ENCODE assay signal across 8 cellular contexts in the genomic region with DNA sequence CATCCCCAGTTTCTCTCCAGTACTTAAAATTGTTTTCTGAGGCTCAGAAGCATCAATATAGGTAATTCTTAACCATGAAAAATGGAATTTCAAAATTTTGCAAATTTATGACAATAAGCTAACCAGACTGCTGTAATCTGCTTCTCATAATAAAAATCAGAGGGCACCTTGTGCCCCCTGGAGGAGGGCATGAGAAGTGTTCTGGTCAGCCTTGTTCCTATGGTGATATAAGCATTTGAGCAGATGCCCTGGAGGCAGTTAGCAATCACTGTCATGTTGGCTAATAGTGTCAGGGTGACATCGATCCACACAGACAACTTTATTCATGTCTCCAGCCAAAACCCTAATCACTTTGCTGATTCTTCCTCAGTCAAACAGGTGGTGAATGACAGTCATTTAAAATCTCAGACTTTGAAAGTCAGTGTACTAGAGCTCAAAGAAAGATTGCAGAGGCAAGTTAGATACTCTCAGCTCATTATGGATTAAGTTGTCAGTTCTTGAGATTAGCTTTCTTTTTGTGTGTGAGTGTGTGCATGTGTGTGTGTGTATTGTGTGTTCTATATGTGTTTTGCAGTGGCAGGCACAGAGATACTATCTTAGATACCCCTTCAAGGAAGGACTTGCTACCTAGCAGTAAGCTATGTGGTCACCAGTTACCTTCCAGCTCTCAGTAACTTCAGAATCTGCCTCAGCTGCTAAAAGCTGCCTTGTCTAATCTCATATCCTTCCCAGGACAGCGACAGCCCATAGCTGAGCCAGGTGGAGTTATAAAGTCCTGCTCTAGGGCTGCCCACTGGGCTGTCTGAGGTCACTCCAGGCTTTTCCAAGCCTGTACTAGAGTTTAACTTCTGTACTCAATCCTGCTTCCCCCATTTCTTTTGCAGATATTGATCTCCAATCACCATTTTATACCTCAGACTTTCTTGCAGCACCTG.
A peak's percentile ranks its signal among the peaks of the same experiment; 100 is the strongest.
DNase-seq lines count a peak whose midpoint lies in the region; ATAC-seq and TF ChIP-seq lines count a peak whose summit lies in the region.

No MANE protein-coding gene starts in this region.

- H3K36me3 ChIP-seq in RWPE2 (ENCODE audit: low read depth): no peaks in the 10 kb centered on the region

- CTCF ChIA-PET in T-cell (lab: Charles Lee): no interaction called here

- no peak overlapping the region for H3K27ac ChIP-seq in RWPE2 (ENCODE audit: poor library complexity, severe bottlenecking)

- H3K27ac Mint-ChIP-seq in T-cell: no peak overlapping the region

- no peak overlapping the region for H3K4me3 Mint-ChIP-seq in T-cell

- no peaks in the 10 kb centered on the region for H3K4me1 ChIP-seq in RWPE2 (ENCODE audit: insufficient read depth, poor library complexity, severe bottlenecking)

- no peaks in the 10 kb centered on the region for H3K27me3 Mint-ChIP-seq in T-cell

- POLR2A ChIA-PET in T-cell (lab: Charles Lee): interaction anchor here in 1 of 2 donors (0.5 kb wide), 1 partner anchor 1174 kb away, joined by 4 read pairs; no protein-coding TSS in a partner anchor

- DNase-seq in DMS153 treated with DMSO at 0.1 percent for 48 hours (lab: John Stamatoyannopoulos, UW; ENCODE audit: unreplicated experiment) (peak; percentile 44), HK-2 (ENCODE audit: unreplicated experiment) (peak; percentile 34), RWPE2 (ENCODE audit: low spot score) (no peak), kidney glomerular epithelial cell (lab: John Stamatoyannopoulos, UW) (peak; percentile 5), DMS79 treated with DMSO at 0.1 percent for 48 hours (lab: John Stamatoyannopoulos, UW) (no peak), T-cell (no peak)

- H3K27me3 ChIP-seq in RWPE2 (ENCODE audit: insufficient read depth, poor library complexity, severe bottlenecking): no peaks in the 10 kb centered on the region

- no peaks in the 10 kb centered on the region for H3K9me3 ChIP-seq in RWPE2 (ENCODE audit: severe bottlenecking)

- ATAC-seq in RWPE2 (ENCODE audit: low read depth) (peak; percentile 88), HG02588 (IDR thresholded peaks at IDR 0.05; ENCODE audit: unreplicated experiment) (no peak), GM19328 (IDR thresholded peaks at IDR 0.05; ENCODE audit: unreplicated experiment) (no peak), T-cell (replicated peaks in 1 of 4) (no peak)

- no peak overlapping the region for H3K4me3 ChIP-seq in RWPE2 (ENCODE audit: severe bottlenecking)

- no peaks in the 10 kb centered on the region for H3K4me1 Mint-ChIP-seq in T-cell

- H3K36me3 Mint-ChIP-seq in T-cell: no peaks in the 10 kb centered on the region

- peaks cover 0 to 13% (median 8%) of the 10 kb centered on the region in 3 donors for H3K9me3 Mint-ChIP-seq in T-cell

- TF ChIP-seq CTCF in RWPE2 (IDR thresholded peaks at IDR 0.05; ENCODE audit: poor library complexity, severe bottlenecking): peak; percentile 87

Comparison
In these comparisons a context has a peak if more than half of its experiments do, and no peak if none do; other contexts are left out.
1. DNase-seq: peak in DMS153 treated with DMSO at 0.1 percent for 48 hours (single experiment), HK-2 (single experiment) and kidney glomerular epithelial cell (single experiment); none in RWPE2 (single experiment), DMS79 treated with DMSO at 0.1 percent for 48 hours (single experiment) and T-cell (0 of 34).